In genomic region chr17:80349437-80350160, GRCh38 we compare ENCODE assay signal across 21 cellular contexts.
A peak's percentile ranks its signal among the peaks of the same experiment; 100 is the strongest.
DNase-seq lines count a peak whose midpoint lies in the region; ATAC-seq lines count a peak whose summit lies in the region.
"Had no signal": no experiment of that assay in that cellular context is flagged by ENCODE, and none has a peak within 500 bp of the region (broad histone marks: within the 10 kb centered on the region; RNA-seq: fewer than 3 reads in every experiment).

No MANE protein-coding gene starts in this region.

- no peaks in the 10 kb centered on the region for H3K27me3 Mint-ChIP-seq in activated naive CD4-positive, alpha-beta T cell treated with anti-CD3 and anti-CD28 coated beads for 36 hours (ENCODE audit: low read depth)
- no peaks in the 10 kb centered on the region for H3K27me3 Mint-ChIP-seq in activated CD4-positive, alpha-beta memory T cell treated with anti-CD3 and anti-CD28 coated beads, Interleukin-2, amount 10 ng/mL, durations not matched to agents 7 days and 5 days
- peaks cover 7 to 38% (median 22%) of the 10 kb centered on the region in 3 donors for H3K27me3 Mint-ChIP-seq in immature natural killer cell (ENCODE audit: low read depth in 3 of 3)
- H3K27me3 Mint-ChIP-seq in stimulated activated naive CD8-positive, alpha-beta T cell treated with anti-CD3 and anti-CD28 coated beads, Interleukin-15, amount 100 ng/mL, for 72 hours, result no peaks in the 10 kb centered on the region

- intact Hi-C loops in activated naive CD4-positive, alpha-beta T cell treated with anti-CD3 and anti-CD28 coated beads for 36 hours (cut with micrococcal nuclease), result no loop called here

- no peak for ATAC-seq in stimulated activated naive CD8-positive, alpha-beta T cell treated with anti-CD3 and anti-CD28 coated beads, Interleukin-15, amount 100 ng/mL, for 72 hours
- no peak for ATAC-seq in HG03097 (IDR thresholded peaks at IDR 0.05; ENCODE audit: low FRiP score, unreplicated experiment)
- ATAC-seq: HCT116, left lobe of liver, psoas muscle had no signal

- H3K4me1 Mint-ChIP-seq in activated naive CD4-positive, alpha-beta T cell treated with anti-CD3 and anti-CD28 coated beads for 36 hours (ENCODE audit: low read depth), result peaks cover 17% of the 10 kb centered on the region
- H3K4me1 Mint-ChIP-seq in activated CD4-positive, alpha-beta memory T cell treated with anti-CD3 and anti-CD28 coated beads, Interleukin-2, amount 10 ng/mL, durations not matched to agents 7 days and 5 days, result peaks cover 24% of the 10 kb centered on the region
- H3K4me1 Mint-ChIP-seq in immature natural killer cell, result peaks cover 0 to 2% of the 10 kb centered on the region in 2 donors
- peaks cover 26% of the 10 kb centered on the region for H3K4me1 Mint-ChIP-seq in stimulated activated naive CD8-positive, alpha-beta T cell treated with anti-CD3 and anti-CD28 coated beads, Interleukin-15, amount 100 ng/mL, for 72 hours
- H3K4me1 Mint-ChIP-seq: CD14-positive monocyte had no signal

- no peak for DNase-seq in activated naive CD4-positive, alpha-beta T cell treated with anti-CD3 and anti-CD28 coated beads for 36 hours
- no peak for DNase-seq in activated naive CD4-positive, alpha-beta T cell (lab: John Stamatoyannopoulos, UW)
- DNase-seq in activated CD4-positive, alpha-beta memory T cell treated with anti-CD3 and anti-CD28 coated beads, Interleukin-2, amount 10 ng/mL, durations not matched to agents 7 days and 5 days, result no peak
- no peak for DNase-seq in immature natural killer cell
- no peak for DNase-seq in stimulated activated naive CD8-positive, alpha-beta T cell treated with anti-CD3 and anti-CD28 coated beads, Interleukin-15, amount 100 ng/mL, for 72 hours
- DNase-seq in mucosa of gallbladder (ENCODE audit: low spot score), result no peak
- no peak for DNase-seq in SKM-1 treated with dmso at 0.1 percent for 144 hours (lab: John Stamatoyannopoulos, UW; ENCODE audit: unreplicated experiment)
- DNase-seq: activated CD4-positive, alpha-beta T cell treated with anti-CD3 and anti-CD28 coated beads for 4 hours; activated CD8-positive, alpha-beta memory T cell treated with anti-CD3 and anti-CD28 coated beads, Interleukin-2, amount 50 U/mL, for 48 hours; activated naive CD4-positive, alpha-beta T cell treated with anti-CD3 and anti-CD28 coated beads, Interleukin-2, amount 50 U/mL, for 16 hours; cerebellar nuclear complex; erythroblast; KG1; NCI-H1694 treated with DMSO at 0.1 percent for 48 hours; NCI-H526; uterus had no signal

- no peaks in the 10 kb centered on the region for H3K9me3 Mint-ChIP-seq in activated naive CD4-positive, alpha-beta T cell treated with anti-CD3 and anti-CD28 coated beads for 36 hours
- H3K9me3 Mint-ChIP-seq in activated CD4-positive, alpha-beta memory T cell treated with anti-CD3 and anti-CD28 coated beads, Interleukin-2, amount 10 ng/mL, durations not matched to agents 7 days and 5 days, result no peaks in the 10 kb centered on the region
- H3K9me3 Mint-ChIP-seq in immature natural killer cell, result no peaks in the 10 kb centered on the region
- H3K9me3 Mint-ChIP-seq in stimulated activated naive CD8-positive, alpha-beta T cell treated with anti-CD3 and anti-CD28 coated beads, Interleukin-15, amount 100 ng/mL, for 72 hours, result no peaks in the 10 kb centered on the region

- H3K36me3 Mint-ChIP-seq in activated naive CD4-positive, alpha-beta T cell treated with anti-CD3 and anti-CD28 coated beads for 36 hours (ENCODE audit: low read depth), result peaks cover 69% of the 10 kb centered on the region
- peaks cover 99% of the 10 kb centered on the region for H3K36me3 Mint-ChIP-seq in activated CD4-positive, alpha-beta memory T cell treated with anti-CD3 and anti-CD28 coated beads, Interleukin-2, amount 10 ng/mL, durations not matched to agents 7 days and 5 days (ENCODE audit: low read depth)
- peaks cover 41 to 86% (median 54%) of the 10 kb centered on the region in 3 donors for H3K36me3 Mint-ChIP-seq in immature natural killer cell

- H3K27ac Mint-ChIP-seq in activated naive CD4-positive, alpha-beta T cell treated with anti-CD3 and anti-CD28 coated beads for 36 hours, result peak overlapping the region; percentile 36
- peak overlapping the region; percentile 22 for H3K27ac Mint-ChIP-seq in activated CD4-positive, alpha-beta memory T cell treated with anti-CD3 and anti-CD28 coated beads, Interleukin-2, amount 10 ng/mL, durations not matched to agents 7 days and 5 days
- peak overlapping the region in 5 of 6 donors; percentile 35 to 76 (median 64) for H3K27ac Mint-ChIP-seq in immature natural killer cell
- H3K27ac Mint-ChIP-seq in stimulated activated naive CD8-positive, alpha-beta T cell treated with anti-CD3 and anti-CD28 coated beads, Interleukin-15, amount 100 ng/mL, for 72 hours, result peak overlapping the region; percentile 52 to 60

- CTCF ChIA-PET in activated naive CD4-positive, alpha-beta T cell treated with anti-CD3 and anti-CD28 coated beads for 36 hours (lab: Charles Lee), result no interaction called here
- CTCF ChIA-PET in activated CD4-positive, alpha-beta memory T cell treated with anti-CD3 and anti-CD28 coated beads, Interleukin-2, amount 10 ng/mL, durations not matched to agents 7 days and 5 days (lab: Charles Lee), result no interaction called here

- no peak overlapping the region for H3K4me3 Mint-ChIP-seq in activated naive CD4-positive, alpha-beta T cell treated with anti-CD3 and anti-CD28 coated beads for 36 hours
- no peak overlapping the region for H3K4me3 Mint-ChIP-seq in activated CD4-positive, alpha-beta memory T cell treated with anti-CD3 and anti-CD28 coated beads, Interleukin-2, amount 10 ng/mL, durations not matched to agents 7 days and 5 days
- H3K4me3 Mint-ChIP-seq in immature natural killer cell, result no peak overlapping the region
- no peak overlapping the region for H3K4me3 Mint-ChIP-seq in stimulated activated naive CD8-positive, alpha-beta T cell treated with anti-CD3 and anti-CD28 coated beads, Interleukin-15, amount 100 ng/mL, for 72 hours
- H3K4me3 Mint-ChIP-seq: CD14-positive monocyte had no signal

- POLR2A ChIA-PET in activated CD4-positive, alpha-beta memory T cell treated with anti-CD3 and anti-CD28 coated beads, Interleukin-2, amount 10 ng/mL, durations not matched to agents 7 days and 5 days (lab: Charles Lee), result interaction anchor here (1.1 to 4.6 kb wide), 2 partner anchors 12 to 21 kb away, joined by 3 to 19 read pairs; no protein-coding TSS in a partner anchor
